8 cellular contexts compared by ENCODE assay signal in the genomic region with DNA sequence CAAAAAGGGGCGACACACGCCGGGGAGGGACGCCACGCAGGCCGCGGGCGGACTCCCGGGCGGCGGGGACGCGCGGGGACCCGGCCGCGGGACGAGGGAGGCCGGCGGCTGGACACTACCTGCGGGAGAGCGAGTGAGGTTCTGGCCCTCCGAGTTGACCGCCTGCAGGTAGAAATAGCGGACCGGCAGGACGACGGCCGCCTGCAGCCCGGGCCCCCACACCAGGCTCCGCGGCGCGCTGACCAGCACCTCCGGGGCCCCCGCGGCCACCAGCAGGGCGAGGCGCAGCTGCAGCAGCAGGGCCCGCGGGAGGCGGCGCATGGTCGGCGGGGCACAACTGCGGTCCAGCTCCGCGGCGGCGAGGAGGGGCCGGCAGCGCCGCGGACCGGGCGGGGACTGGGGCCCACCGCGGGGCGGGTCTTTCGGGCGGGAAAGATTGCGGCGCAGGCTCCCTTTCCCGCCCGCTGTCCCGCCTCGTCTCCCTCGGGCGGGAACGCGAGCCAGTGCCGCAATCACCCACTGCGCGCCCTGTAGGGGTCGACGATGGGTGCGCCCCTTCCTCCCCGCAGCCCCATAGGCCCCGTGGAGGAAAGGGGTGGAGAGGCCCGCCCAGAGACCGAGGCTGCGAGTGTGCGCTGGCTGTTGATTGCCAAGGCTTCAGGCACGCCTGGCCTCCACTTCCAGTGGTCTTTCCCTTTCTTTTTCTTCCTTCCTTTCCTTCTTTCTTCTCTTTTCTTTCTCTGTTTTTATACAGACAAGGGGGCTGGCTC. TPM values are rescaled to one million over a fixed set of nuclear protein-coding genes. Genes with fewer than 3 reads are reported as not detected.
DNase-seq lines count a peak whose midpoint lies in the region; ATAC-seq lines count a peak whose summit lies in the region.

A gene with protein sequence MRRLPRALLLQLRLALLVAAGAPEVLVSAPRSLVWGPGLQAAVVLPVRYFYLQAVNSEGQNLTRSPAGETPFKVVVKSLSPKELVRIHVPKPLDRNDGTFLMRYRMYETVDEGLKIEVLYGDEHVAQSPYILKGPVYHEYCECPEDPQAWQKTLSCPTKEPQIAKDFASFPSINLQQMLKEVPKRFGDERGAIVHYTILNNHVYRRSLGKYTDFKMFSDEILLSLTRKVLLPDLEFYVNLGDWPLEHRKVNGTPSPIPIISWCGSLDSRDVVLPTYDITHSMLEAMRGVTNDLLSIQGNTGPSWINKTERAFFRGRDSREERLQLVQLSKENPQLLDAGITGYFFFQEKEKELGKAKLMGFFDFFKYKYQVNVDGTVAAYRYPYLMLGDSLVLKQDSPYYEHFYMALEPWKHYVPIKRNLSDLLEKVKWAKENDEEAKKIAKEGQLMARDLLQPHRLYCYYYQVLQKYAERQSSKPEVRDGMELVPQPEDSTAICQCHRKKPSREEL (minus strand): TSS at position 339 of the 770 bp plus-strand sequence. CDS start 18 bp downstream, at position 321.

- peak within 1 kb of the TSS; percentile 97 for H3K27ac Mint-ChIP-seq in activated CD4-positive, alpha-beta T cell treated with anti-CD3 and anti-CD28 coated beads, Interleukin-2, amount 10 ng/mL, durations not matched to agents 24 days and 14 days
- peak within 1 kb of the TSS; percentile 96 for H3K27ac Mint-ChIP-seq in dendritic cell treated with granulocyte-macrophage colony-stimulating factor and Interleukin-4, amounts not matched to agents 40 ng/mL and 50 ng/mL, for 4 days

- H3K4me3 Mint-ChIP-seq in activated CD4-positive, alpha-beta T cell treated with anti-CD3 and anti-CD28 coated beads, Interleukin-2, amount 10 ng/mL, durations not matched to agents 24 days and 14 days: peak within 1 kb of the TSS; percentile 89
- peak within 1 kb of the TSS; percentile 90 for H3K4me3 Mint-ChIP-seq in dendritic cell treated with granulocyte-macrophage colony-stimulating factor and Interleukin-4, amounts not matched to agents 40 ng/mL and 50 ng/mL, for 4 days

- DNase-seq in A172 (ENCODE audit: low spot score) (peak; percentile 25), NCI-H226 (peak; percentile 48), left lobe of liver (ENCODE audit: low spot score) (peak; percentile 73)
- peak; percentile 85 for DNase-seq in activated CD4-positive, alpha-beta T cell treated with anti-CD3 and anti-CD28 coated beads, Interleukin-2, amount 10 ng/mL, durations not matched to agents 24 days and 14 days
- DNase-seq in stimulated activated CD4-positive, alpha-beta T cell treated with anti-CD3 and anti-CD28 coated beads, Interleukin-1b, Interleukin-23, amount 100 ng/mL, for 48 hours: peak; percentile 29

- ATAC-seq in GM18517 (IDR thresholded peaks at IDR 0.05; ENCODE audit: unreplicated experiment) (peak; percentile 47), HG02973 (IDR thresholded peaks at IDR 0.05; ENCODE audit: unreplicated experiment) (peak; percentile 48), left lobe of liver (peak; percentile 88)

- no peaks in the 10 kb centered on the region for H3K27me3 Mint-ChIP-seq in activated CD4-positive, alpha-beta T cell treated with anti-CD3 and anti-CD28 coated beads, Interleukin-2, amount 10 ng/mL, durations not matched to agents 24 days and 14 days
- no peaks in the 10 kb centered on the region for H3K27me3 Mint-ChIP-seq in dendritic cell treated with granulocyte-macrophage colony-stimulating factor and Interleukin-4, amounts not matched to agents 40 ng/mL and 50 ng/mL, for 4 days

- peaks cover 22% of the 10 kb centered on the region for H3K4me1 Mint-ChIP-seq in activated CD4-positive, alpha-beta T cell treated with anti-CD3 and anti-CD28 coated beads, Interleukin-2, amount 10 ng/mL, durations not matched to agents 24 days and 14 days
- peaks cover 18% of the 10 kb centered on the region for H3K4me1 Mint-ChIP-seq in dendritic cell treated with granulocyte-macrophage colony-stimulating factor and Interleukin-4, amounts not matched to agents 40 ng/mL and 50 ng/mL, for 4 days (ENCODE audit: low read depth)

- peaks cover 6% of the 10 kb centered on the region for H3K36me3 Mint-ChIP-seq in activated CD4-positive, alpha-beta T cell treated with anti-CD3 and anti-CD28 coated beads, Interleukin-2, amount 10 ng/mL, durations not matched to agents 24 days and 14 days (ENCODE audit: low read depth)
- H3K36me3 Mint-ChIP-seq in dendritic cell treated with granulocyte-macrophage colony-stimulating factor and Interleukin-4, amounts not matched to agents 40 ng/mL and 50 ng/mL, for 4 days (ENCODE audit: low read depth): peaks cover 7% of the 10 kb centered on the region

- no peaks in the 10 kb centered on the region for H3K9me3 Mint-ChIP-seq in activated CD4-positive, alpha-beta T cell treated with anti-CD3 and anti-CD28 coated beads, Interleukin-2, amount 10 ng/mL, durations not matched to agents 24 days and 14 days
- no peaks in the 10 kb centered on the region for H3K9me3 Mint-ChIP-seq in dendritic cell treated with granulocyte-macrophage colony-stimulating factor and Interleukin-4, amounts not matched to agents 40 ng/mL and 50 ng/mL, for 4 days

- intact Hi-C loops in activated CD4-positive, alpha-beta T cell treated with anti-CD3 and anti-CD28 coated beads, Interleukin-2, amount 10 ng/mL, durations not matched to agents 24 days and 14 days (cut with micrococcal nuclease): loop anchor here (5.0 kb wide), 1 partner anchor 261 kb away; no protein-coding TSS in a partner anchor
- intact Hi-C loops in dendritic cell treated with granulocyte-macrophage colony-stimulating factor and Interleukin-4, amounts not matched to agents 40 ng/mL and 50 ng/mL, for 4 days (cut with micrococcal nuclease): no loop called here

RNA-seq across cellular contexts. Expression of the gene that starts here (rescaled TPM):
- total RNA-seq in A172 (2014; rRNA removed; shearing (Covaris generic)): 43.1 and 46.0 TPM in 2 replicates
- total RNA-seq in activated CD4-positive, alpha-beta T cell treated with anti-CD3 and anti-CD28 coated beads, Interleukin-2, amount 10 ng/mL, durations not matched to agents 24 days and 14 days: 8.1 and 8.6 TPM in 2 replicates
- 7.2 TPM for total RNA-seq in left lobe of liver

Comparison
In these comparisons a context has a peak if more than half of its experiments do, and no peak if none do; other contexts are left out.
1. Peak in every context shown above with its lines: DNase-seq and ATAC-seq.
2. DNase-seq: peak in every context shown above with its lines; median percentile 85 in activated CD4-positive, alpha-beta T cell treated with anti-CD3 and anti-CD28 coated beads, Interleukin-2, amount 10 ng/mL, durations not matched to agents 24 days and 14 days; 73 in left lobe of liver; 48 in NCI-H226; 29 in stimulated activated CD4-positive, alpha-beta T cell treated with anti-CD3 and anti-CD28 coated beads, Interleukin-1b, Interleukin-23, amount 100 ng/mL, for 48 hours; 25 in A172.